1 cellular context compared by ENCODE assay signal in genomic region chr17:82783498-82783897, GRCh38.
A peak's percentile ranks its signal among the peaks of the same experiment; 100 is the strongest.
TF ChIP-seq lines count a peak whose summit lies in the region.

No MANE protein-coding gene starts in this region.

TF ChIP-seq in HepG2, 621 proteins besides CTCF, POLR2A, EP300 and RAD21:
- TF ChIP-seq CHD4 (IDR thresholded peaks at IDR 0.05; ENCODE audit: borderline replicate concordance, low read length) (no peak), NR0B2 (CRISPR knock-in tag; IDR thresholded peaks at IDR 0.05) (0 out of 2 replicates have a peak, but pooled peaks have one; percentile 15), TSC22D2 (CRISPR knock-in tag; IDR thresholded peaks at IDR 0.05; ENCODE audit: borderline replicate concordance) (no peak), ZNF780A (CRISPR knock-in tag; IDR thresholded peaks at IDR 0.05) (no peak), ZBTB3 (CRISPR knock-in tag; IDR thresholded peaks at IDR 0.05; ENCODE audit: borderline replicate concordance, low read depth) (no peak), EZH2 (conservative IDR thresholded peaks at IDR 0.05; ENCODE audit: low read depth, low read length) (no peak)
